ENCODE assay signal across 12 cellular contexts in genomic region chr13:111066544-111066943, GRCh38. TPM values are rescaled to one million over a fixed set of nuclear protein-coding genes. Genes with fewer than 3 reads are reported as not detected.
DNase-seq lines count a peak whose midpoint lies in the region; ATAC-seq, FAIRE-seq and TF ChIP-seq lines count a peak whose summit lies in the region.
"Had no signal": no experiment of that assay in that cellular context is flagged by ENCODE, and none has a peak within 500 bp of the region (broad histone marks: within the 10 kb centered on the region; RNA-seq: fewer than 3 reads in every experiment).

No MANE protein-coding gene starts in this region.

- peaks cover 21% of the 10 kb centered on the region for H3K27me3 ChIP-seq in SK-N-SH (ENCODE audit: insufficient read depth)
- H3K27me3 ChIP-seq in small intestine (ENCODE audit: control insufficient read depth in 2 of 2, insufficient read depth in 2 of 2, low read length in 2 of 2): no peaks in the 10 kb centered on the region

- 78% methylated on average over 20 of the region's 22 CpGs for WGBS in SK-N-SH (ENCODE audit: low lambda C conversion rate)
- 24 to 31% (median 29%) methylated on average over 22 of the region's 22 CpGs for WGBS in small intestine, 3 donors

- peak overlapping the region; percentile 66 for H3K4me3 Mint-ChIP-seq in activated naive CD8-positive, alpha-beta T cell treated with anti-CD3 and anti-CD28 coated beads, Interleukin-2, amount 50 U/mL, for 24 hours

- no peak overlapping the region for H3K9ac ChIP-seq in SK-N-SH

- H3K27ac ChIP-seq in SK-N-SH (ENCODE audit: low read depth in 2 of 2, low read length in 1 of 2): no peak overlapping the region
- H3K27ac ChIP-seq in small intestine (ENCODE audit: low read depth in 1 of 2, low read length in 1 of 2): peak overlapping the region in 1 of 2 donors; percentile 41
- H3K27ac ChIP-seq: 22Rv1, cardiac muscle cell, GM23248 had no signal

- H3K9me3 ChIP-seq in SK-N-SH: no peaks in the 10 kb centered on the region
- no peaks in the 10 kb centered on the region for H3K9me3 ChIP-seq in small intestine (ENCODE audit: control insufficient read depth, low read depth)

- no peaks in the 10 kb centered on the region for H3F3A ChIP-seq in SK-N-SH (replicated peaks; ENCODE audit: insufficient read depth)

- DNase-seq in SK-N-SH (peak; percentile 27), iPS-NIHi7 (ENCODE audit: extremely low spot score) (peak; percentile 26), small intestine (peak; percentile 9), mesenteric fat pad (ENCODE audit: low spot score) (no peak), 8988T (no peak)
- DNase-seq in activated naive CD8-positive, alpha-beta T cell treated with anti-CD3 and anti-CD28 coated beads, Interleukin-2, amount 50 U/mL, for 24 hours: no peak
- DNase-seq: NCI-H1436 treated with DMSO at 0.1 percent for 48 hours had no signal

- FAIRE-seq in small intestine (lab: Jason Lieb, UNC): no peak

- H3K9me3 Mint-ChIP-seq in activated naive CD8-positive, alpha-beta T cell treated with anti-CD3 and anti-CD28 coated beads, Interleukin-2, amount 50 U/mL, for 24 hours: peaks cover 9% of the 10 kb centered on the region

- H3K9me2 ChIP-seq in SK-N-SH: no peaks in the 10 kb centered on the region

- peaks cover 38% of the 10 kb centered on the region for H3K27me3 Mint-ChIP-seq in activated naive CD8-positive, alpha-beta T cell treated with anti-CD3 and anti-CD28 coated beads, Interleukin-2, amount 50 U/mL, for 24 hours

- no peak overlapping the region for H3K27ac Mint-ChIP-seq in activated naive CD8-positive, alpha-beta T cell treated with anti-CD3 and anti-CD28 coated beads, Interleukin-2, amount 50 U/mL, for 24 hours

- peaks cover 5% of the 10 kb centered on the region for H3K4me1 Mint-ChIP-seq in activated naive CD8-positive, alpha-beta T cell treated with anti-CD3 and anti-CD28 coated beads, Interleukin-2, amount 50 U/mL, for 24 hours

- POLR2A ChIA-PET in SK-N-SH (lab: Yijun Ruan, JAX): no interaction called here

- peaks cover 2% of the 10 kb centered on the region for H3K36me3 Mint-ChIP-seq in activated naive CD8-positive, alpha-beta T cell treated with anti-CD3 and anti-CD28 coated beads, Interleukin-2, amount 50 U/mL, for 24 hours (ENCODE audit: low read depth)

- H2AFZ ChIP-seq in SK-N-SH (ENCODE audit: low read depth): no peak overlapping the region

- CTCF ChIA-PET in SK-N-SH (lab: Yijun Ruan, JAX): interaction anchor here (0.9 to 3.5 kb wide), 14 partner anchors 10 to 473 kb away, joined by 3 to 48 read pairs (median 6); no protein-coding TSS in a partner anchor

- TF ChIP-seq CTCF in SK-N-SH (IDR thresholded peaks at IDR 0.05): no peak

- no peak for TF ChIP-seq EP300 in SK-N-SH (IDR thresholded peaks at IDR 0.05; ENCODE audit: borderline replicate concordance in 1 of 2, low read depth in 1 of 2, low read length in 1 of 2)

- no peak overlapping the region for H3K4me2 ChIP-seq in SK-N-SH

- no peaks in the 10 kb centered on the region for H3K79me2 ChIP-seq in SK-N-SH (ENCODE audit: insufficient read depth)

- TF ChIP-seq RAD21 in SK-N-SH (IDR thresholded peaks at IDR 0.05; ENCODE audit: low read length): no peak

- H3K4me3 ChIP-seq in SK-N-SH (ENCODE audit: low read depth in 2 of 2, low read length in 1 of 2) (no peak overlapping the region), small intestine (ENCODE audit: low read depth in 1 of 2, low read length in 2 of 2) (peak overlapping the region in 1 of 2 donors; percentile 1)

- H3K4me1 ChIP-seq in SK-N-SH (ENCODE audit: control insufficient read depth in 1 of 2, insufficient read depth in 2 of 2, low read depth in 1 of 2, low read length in 1 of 2): peaks cover 0 to 5% of the 10 kb centered on the region in 2 experiments; a peak in 1 of 4 replicates
- H3K4me1 ChIP-seq in small intestine (ENCODE audit: control insufficient read depth in 2 of 2, insufficient read depth in 1 of 2, low read depth in 1 of 2, low read length in 1 of 2): no peaks in the 10 kb centered on the region

- H3K36me3 ChIP-seq in SK-N-SH (replicated peaks in 1 of 2; ENCODE audit: control insufficient read depth in 1 of 2, insufficient read depth in 2 of 2, low read length in 1 of 2): no peaks in the 10 kb centered on the region
- no peaks in the 10 kb centered on the region for H3K36me3 ChIP-seq in small intestine (ENCODE audit: control insufficient read depth in 2 of 2, insufficient read depth in 2 of 2, low read length in 2 of 2)
- H3K36me3 ChIP-seq: cardiac muscle cell had no signal

- ATAC-seq in SK-N-SH treated with all-trans-retinoic acid at 6 μM for 48 hours (no peak), GM19324 (IDR thresholded peaks at IDR 0.05; ENCODE audit: low FRiP score, unreplicated experiment) (no peak)
- no peak for ATAC-seq in activated naive CD8-positive, alpha-beta T cell treated with anti-CD3 and anti-CD28 coated beads, Interleukin-2, amount 50 U/mL, for 24 hours

- no peaks in the 10 kb centered on the region for H4K20me1 ChIP-seq in SK-N-SH (ENCODE audit: insufficient read depth)

TF ChIP-seq in SK-N-SH, 30 proteins besides CTCF, POLR2A, EP300 and RAD21:
- no peak for TF ChIP-seq MAX (IDR thresholded peaks at IDR 0.05; ENCODE audit: low read depth)
- TF ChIP-seq IRF3 (IDR thresholded peaks at IDR 0.05; ENCODE audit: low read depth, low read length): no peak
- no peak for TF ChIP-seq PBX3 (IDR thresholded peaks at IDR 0.05)
- TF ChIP-seq RFX5 (IDR thresholded peaks at IDR 0.05; ENCODE audit: low read length): no peak
- TF ChIP-seq FOSL2 (IDR thresholded peaks at IDR 0.05; ENCODE audit: borderline replicate concordance, low read depth): no peak

TF ChIP-seq in SK-N-SH treated with all-trans-retinoic acid at 6 μM for 48 hours, 23 proteins besides CTCF, POLR2A, EP300 and RAD21:
- TF ChIP-seq GLIS3 (CRISPR knock-in tag; IDR thresholded peaks at IDR 0.05): no peak
- no peak for TF ChIP-seq ZNF565 (CRISPR knock-in tag; conservative IDR thresholded peaks at IDR 0.05; ENCODE audit: low read depth)
- TF ChIP-seq OSR1 (CRISPR knock-in tag; IDR thresholded peaks at IDR 0.05): no peak
- TF ChIP-seq ESRRG (CRISPR knock-in tag; IDR thresholded peaks at IDR 0.05): no peak
- no peak for TF ChIP-seq ISL1 (CRISPR knock-in tag; IDR thresholded peaks at IDR 0.05)
- no peak for TF ChIP-seq ZC3H10 (CRISPR knock-in tag; IDR thresholded peaks at IDR 0.05)
- TF ChIP-seq RARB (CRISPR knock-in tag; IDR thresholded peaks at IDR 0.05): no peak
- TF ChIP-seq TSHZ2 (CRISPR knock-in tag; IDR thresholded peaks at IDR 0.05): no peak
TF ChIP-seq in SK-N-SH treated with all-trans-retinoic acid at 6 μM for 48 hours: peak in this region for 0.

RNA-seq across cellular contexts. Expression of gene ARHGEF7, which starts 48.6 kb away (rescaled TPM):
- polyA plus RNA-seq in SK-N-SH (2012; rRNA removed) (19.8 and 21.6 TPM in 2 replicates), small intestine (10 to 100 TPM; 21.6 to 26.4 (median 22.9) TPM)
- 16.6 and 20.0 TPM in 2 replicates for polyA plus RNA-seq in SK-N-SH (2012; cell fraction: cytosol; rRNA removed)
- 83.5 and 99.5 TPM in 2 replicates for polyA plus RNA-seq in SK-N-SH (2012; cell fraction: nucleus; rRNA removed)
- total RNA-seq in mesenteric fat pad: 95.6 TPM

Comparison
In these comparisons a context has a peak if more than half of its experiments do, and no peak if none do; other contexts are left out.
1. DNase-seq: peak in SK-N-SH (single experiment), iPS-NIHi7 (single experiment) and small intestine (single experiment); none in activated naive CD8-positive, alpha-beta T cell treated with anti-CD3 and anti-CD28 coated beads, Interleukin-2, amount 50 U/mL, for 24 hours (single experiment), mesenteric fat pad (single experiment) and 8988T (single experiment).